Comparison of ENCODE assay signal across 1 cellular context in the genomic region with DNA sequence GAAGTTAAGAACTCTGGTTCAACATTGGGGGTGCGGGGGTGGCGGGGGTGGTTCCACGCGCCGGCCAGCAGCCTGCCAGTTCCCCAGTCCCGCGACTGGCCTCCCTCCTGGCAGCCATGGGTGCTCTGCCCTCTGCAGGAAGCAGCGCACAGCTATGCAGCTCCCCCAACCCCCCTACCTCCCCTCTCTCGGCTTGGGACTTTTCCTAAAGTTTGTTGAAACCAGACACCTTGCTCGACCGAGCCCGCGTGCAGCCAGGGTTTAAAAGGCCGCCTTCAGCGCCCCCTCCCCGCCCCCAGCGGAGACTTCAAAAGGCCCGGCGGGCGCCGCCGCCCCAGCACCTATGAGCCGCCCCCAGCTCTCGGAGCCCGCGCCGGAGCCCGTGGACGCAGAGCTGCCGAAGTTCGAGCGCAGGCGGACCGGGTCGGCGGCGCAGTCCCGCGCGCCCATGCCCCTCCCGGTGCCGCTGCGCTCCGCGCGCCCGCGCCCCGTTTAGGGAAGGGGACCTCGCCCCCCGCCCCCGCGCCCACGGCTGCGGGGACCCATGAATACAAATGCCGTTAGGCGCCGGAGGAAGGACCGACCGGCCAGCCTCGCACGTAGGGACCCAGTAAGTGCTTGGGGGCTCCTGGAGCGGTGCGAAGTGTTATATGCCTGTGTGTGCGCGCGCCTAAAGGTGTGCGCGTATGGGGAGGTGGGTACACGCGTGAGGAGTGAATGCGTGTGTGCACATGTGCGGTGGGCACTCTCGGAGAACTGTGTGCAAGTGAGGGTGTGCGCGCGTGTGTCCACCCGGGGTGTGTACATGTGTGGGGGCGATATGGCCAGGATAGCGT.
TF ChIP-seq lines count a peak whose summit lies in the region.

No MANE protein-coding gene starts in this region.

TF ChIP-seq in HepG2, 621 proteins besides CTCF, POLR2A, EP300 and RAD21 (continued from another document and continues in another):
- TF ChIP-seq, protein P1, sequence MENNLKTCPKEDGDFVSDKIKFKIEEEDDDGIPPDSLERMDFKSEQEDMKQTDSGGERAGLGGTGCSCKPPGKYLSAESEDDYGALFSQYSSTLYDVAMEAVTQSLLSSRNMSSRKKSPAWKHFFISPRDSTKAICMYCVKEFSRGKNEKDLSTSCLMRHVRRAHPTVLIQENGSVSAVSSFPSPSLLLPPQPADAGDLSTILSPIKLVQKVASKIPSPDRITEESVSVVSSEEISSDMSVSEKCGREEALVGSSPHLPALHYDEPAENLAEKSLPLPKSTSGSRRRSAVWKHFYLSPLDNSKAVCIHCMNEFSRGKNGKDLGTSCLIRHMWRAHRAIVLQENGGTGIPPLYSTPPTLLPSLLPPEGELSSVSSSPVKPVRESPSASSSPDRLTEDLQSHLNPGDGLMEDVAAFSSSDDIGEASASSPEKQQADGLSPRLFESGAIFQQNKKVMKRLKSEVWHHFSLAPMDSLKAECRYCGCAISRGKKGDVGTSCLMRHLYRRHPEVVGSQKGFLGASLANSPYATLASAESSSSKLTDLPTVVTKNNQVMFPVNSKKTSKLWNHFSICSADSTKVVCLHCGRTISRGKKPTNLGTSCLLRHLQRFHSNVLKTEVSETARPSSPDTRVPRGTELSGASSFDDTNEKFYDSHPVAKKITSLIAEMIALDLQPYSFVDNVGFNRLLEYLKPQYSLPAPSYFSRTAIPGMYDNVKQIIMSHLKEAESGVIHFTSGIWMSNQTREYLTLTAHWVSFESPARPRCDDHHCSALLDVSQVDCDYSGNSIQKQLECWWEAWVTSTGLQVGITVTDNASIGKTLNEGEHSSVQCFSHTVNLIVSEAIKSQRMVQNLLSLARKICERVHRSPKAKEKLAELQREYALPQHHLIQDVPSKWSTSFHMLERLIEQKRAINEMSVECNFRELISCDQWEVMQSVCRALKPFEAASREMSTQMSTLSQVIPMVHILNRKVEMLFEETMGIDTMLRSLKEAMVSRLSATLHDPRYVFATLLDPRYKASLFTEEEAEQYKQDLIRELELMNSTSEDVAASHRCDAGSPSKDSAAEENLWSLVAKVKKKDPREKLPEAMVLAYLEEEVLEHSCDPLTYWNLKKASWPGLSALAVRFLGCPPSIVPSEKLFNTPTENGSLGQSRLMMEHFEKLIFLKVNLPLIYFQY (CRISPR knock-in tag; IDR thresholded peaks at IDR 0.05; ENCODE audit: borderline replicate concordance): peak; percentile 64; the same call in 1 of the 2 replicates
- TF ChIP-seq CREB1 (IDR thresholded peaks at IDR 0.05): no peak
- no peak for TF ChIP-seq CREB1 (CRISPR knock-in tag; IDR thresholded peaks at IDR 0.05)
- TF ChIP-seq ISL2 (CRISPR knock-in tag; IDR thresholded peaks at IDR 0.05): peak; percentile 71
- 0 out of 2 replicates have a peak, but pooled peaks have one; percentile 23 for TF ChIP-seq RCOR2 (CRISPR knock-in tag; IDR thresholded peaks at IDR 0.05)
- peak; percentile 82; the same call in 1 of the 2 replicates for TF ChIP-seq ZMAT3 (CRISPR knock-in tag; conservative IDR thresholded peaks at IDR 0.05)
- TF ChIP-seq, protein P2, sequence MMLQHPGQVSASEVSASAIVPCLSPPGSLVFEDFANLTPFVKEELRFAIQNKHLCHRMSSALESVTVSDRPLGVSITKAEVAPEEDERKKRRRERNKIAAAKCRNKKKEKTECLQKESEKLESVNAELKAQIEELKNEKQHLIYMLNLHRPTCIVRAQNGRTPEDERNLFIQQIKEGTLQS (CRISPR knock-in tag; IDR thresholded peaks at IDR 0.05): no peak
- no peak for TF ChIP-seq MTF1 (CRISPR knock-in tag; IDR thresholded peaks at IDR 0.05)
- TF ChIP-seq, protein P3, sequence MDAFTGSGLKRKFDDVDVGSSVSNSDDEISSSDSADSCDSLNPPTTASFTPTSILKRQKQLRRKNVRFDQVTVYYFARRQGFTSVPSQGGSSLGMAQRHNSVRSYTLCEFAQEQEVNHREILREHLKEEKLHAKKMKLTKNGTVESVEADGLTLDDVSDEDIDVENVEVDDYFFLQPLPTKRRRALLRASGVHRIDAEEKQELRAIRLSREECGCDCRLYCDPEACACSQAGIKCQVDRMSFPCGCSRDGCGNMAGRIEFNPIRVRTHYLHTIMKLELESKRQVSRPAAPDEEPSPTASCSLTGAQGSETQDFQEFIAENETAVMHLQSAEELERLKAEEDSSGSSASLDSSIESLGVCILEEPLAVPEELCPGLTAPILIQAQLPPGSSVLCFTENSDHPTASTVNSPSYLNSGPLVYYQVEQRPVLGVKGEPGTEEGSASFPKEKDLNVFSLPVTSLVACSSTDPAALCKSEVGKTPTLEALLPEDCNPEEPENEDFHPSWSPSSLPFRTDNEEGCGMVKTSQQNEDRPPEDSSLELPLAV (CRISPR knock-in tag; conservative IDR thresholded peaks at IDR 0.05; ENCODE audit: low read depth): no peak
- TF ChIP-seq ARNTL (CRISPR knock-in tag; IDR thresholded peaks at IDR 0.05): peak; percentile 90
- TF ChIP-seq ZSCAN20 (CRISPR knock-in tag; IDR thresholded peaks at IDR 0.05; ENCODE audit: borderline replicate concordance): peak; percentile 81; the same call in 1 of the 2 replicates
- TF ChIP-seq CREM (IDR thresholded peaks at IDR 0.05): 0 out of 2 replicates have a peak, but pooled peaks have one; percentile 53
- no peak for TF ChIP-seq CREM (CRISPR knock-in tag; IDR thresholded peaks at IDR 0.05)
- TF ChIP-seq ZNF567 (CRISPR knock-in tag; IDR thresholded peaks at IDR 0.05; ENCODE audit: borderline replicate concordance): peak; percentile 50; the same call in 1 of the 2 replicates
- TF ChIP-seq ZSCAN21 (CRISPR knock-in tag; IDR thresholded peaks at IDR 0.05; ENCODE audit: borderline replicate concordance): peak; percentile 65; the same call in 1 of the 2 replicates
- TF ChIP-seq, protein P4, sequence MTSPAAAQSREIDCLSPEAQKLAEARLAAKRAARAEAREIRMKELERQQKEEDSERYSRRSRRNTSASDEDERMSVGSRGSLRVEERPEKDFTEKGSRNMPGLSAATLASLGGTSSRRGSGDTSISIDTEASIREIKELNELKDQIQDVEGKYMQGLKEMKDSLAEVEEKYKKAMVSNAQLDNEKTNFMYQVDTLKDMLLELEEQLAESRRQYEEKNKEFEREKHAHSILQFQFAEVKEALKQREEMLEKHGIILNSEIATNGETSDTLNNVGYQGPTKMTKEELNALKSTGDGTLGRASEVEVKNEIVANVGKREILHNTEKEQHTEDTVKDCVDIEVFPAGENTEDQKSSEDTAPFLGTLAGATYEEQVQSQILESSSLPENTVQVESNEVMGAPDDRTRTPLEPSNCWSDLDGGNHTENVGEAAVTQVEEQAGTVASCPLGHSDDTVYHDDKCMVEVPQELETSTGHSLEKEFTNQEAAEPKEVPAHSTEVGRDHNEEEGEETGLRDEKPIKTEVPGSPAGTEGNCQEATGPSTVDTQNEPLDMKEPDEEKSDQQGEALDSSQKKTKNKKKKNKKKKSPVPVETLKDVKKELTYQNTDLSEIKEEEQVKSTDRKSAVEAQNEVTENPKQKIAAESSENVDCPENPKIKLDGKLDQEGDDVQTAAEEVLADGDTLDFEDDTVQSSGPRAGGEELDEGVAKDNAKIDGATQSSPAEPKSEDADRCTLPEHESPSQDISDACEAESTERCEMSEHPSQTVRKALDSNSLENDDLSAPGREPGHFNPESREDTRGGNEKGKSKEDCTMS (CRISPR knock-in tag; conservative IDR thresholded peaks at IDR 0.05): no peak
- TF ChIP-seq, protein P5, sequence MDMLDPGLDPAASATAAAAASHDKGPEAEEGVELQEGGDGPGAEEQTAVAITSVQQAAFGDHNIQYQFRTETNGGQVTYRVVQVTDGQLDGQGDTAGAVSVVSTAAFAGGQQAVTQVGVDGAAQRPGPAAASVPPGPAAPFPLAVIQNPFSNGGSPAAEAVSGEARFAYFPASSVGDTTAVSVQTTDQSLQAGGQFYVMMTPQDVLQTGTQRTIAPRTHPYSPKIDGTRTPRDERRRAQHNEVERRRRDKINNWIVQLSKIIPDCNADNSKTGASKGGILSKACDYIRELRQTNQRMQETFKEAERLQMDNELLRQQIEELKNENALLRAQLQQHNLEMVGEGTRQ (IDR thresholded peaks at IDR 0.05; ENCODE audit: low read depth, low read length): no peak
- TF ChIP-seq, protein P5 (CRISPR knock-in tag; IDR thresholded peaks at IDR 0.05; ENCODE audit: borderline replicate concordance): no peak
- TF ChIP-seq KDM1A (CRISPR knock-in tag; IDR thresholded peaks at IDR 0.05): no peak
- peak; percentile 97 for TF ChIP-seq PHF21A (CRISPR knock-in tag; IDR thresholded peaks at IDR 0.05)
- 0 out of 2 replicates have a peak, but pooled peaks have one; percentile 63 for TF ChIP-seq REL (CRISPR knock-in tag; conservative IDR thresholded peaks at IDR 0.05)
- TF ChIP-seq, protein P6, sequence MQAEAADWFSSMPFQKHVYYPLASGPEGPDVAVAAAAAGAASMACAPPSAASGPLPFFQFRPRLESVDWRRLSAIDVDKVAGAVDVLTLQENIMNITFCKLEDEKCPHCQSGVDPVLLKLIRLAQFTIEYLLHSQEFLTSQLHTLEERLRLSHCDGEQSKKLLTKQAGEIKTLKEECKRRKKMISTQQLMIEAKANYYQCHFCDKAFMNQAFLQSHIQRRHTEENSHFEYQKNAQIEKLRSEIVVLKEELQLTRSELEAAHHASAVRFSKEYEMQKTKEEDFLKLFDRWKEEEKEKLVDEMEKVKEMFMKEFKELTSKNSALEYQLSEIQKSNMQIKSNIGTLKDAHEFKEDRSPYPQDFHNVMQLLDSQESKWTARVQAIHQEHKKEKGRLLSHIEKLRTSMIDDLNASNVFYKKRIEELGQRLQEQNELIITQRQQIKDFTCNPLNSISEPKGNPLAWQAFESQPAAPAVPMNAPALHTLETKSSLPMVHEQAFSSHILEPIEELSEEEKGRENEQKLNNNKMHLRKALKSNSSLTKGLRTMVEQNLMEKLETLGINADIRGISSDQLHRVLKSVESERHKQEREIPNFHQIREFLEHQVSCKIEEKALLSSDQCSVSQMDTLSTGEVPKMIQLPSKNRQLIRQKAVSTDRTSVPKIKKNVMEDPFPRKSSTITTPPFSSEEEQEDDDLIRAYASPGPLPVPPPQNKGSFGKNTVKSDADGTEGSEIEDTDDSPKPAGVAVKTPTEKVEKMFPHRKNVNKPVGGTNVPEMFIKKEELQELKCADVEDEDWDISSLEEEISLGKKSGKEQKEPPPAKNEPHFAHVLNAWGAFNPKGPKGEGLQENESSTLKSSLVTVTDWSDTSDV (CRISPR knock-in tag; IDR thresholded peaks at IDR 0.05): no peak
- TF ChIP-seq ZNF614 (CRISPR knock-in tag; IDR thresholded peaks at IDR 0.05; ENCODE audit: borderline replicate concordance): peak; percentile 45; the same call in 1 of the 2 replicates
- TF ChIP-seq, protein P7, sequence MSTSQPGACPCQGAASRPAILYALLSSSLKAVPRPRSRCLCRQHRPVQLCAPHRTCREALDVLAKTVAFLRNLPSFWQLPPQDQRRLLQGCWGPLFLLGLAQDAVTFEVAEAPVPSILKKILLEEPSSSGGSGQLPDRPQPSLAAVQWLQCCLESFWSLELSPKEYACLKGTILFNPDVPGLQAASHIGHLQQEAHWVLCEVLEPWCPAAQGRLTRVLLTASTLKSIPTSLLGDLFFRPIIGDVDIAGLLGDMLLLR (CRISPR knock-in tag; IDR thresholded peaks at IDR 0.05): peak; percentile 54; the same call in 1 of the 2 replicates
- TF ChIP-seq ZKSCAN1 (IDR thresholded peaks at IDR 0.05; ENCODE audit: low read length): no peak
- peak; percentile 74 for TF ChIP-seq HES4 (CRISPR knock-in tag; IDR thresholded peaks at IDR 0.05; ENCODE audit: borderline replicate concordance)
- TF ChIP-seq ZNF768 (CRISPR knock-in tag; IDR thresholded peaks at IDR 0.05): no peak; the same call in 1 of the 2 replicates
- no peak for TF ChIP-seq KLF11 (CRISPR knock-in tag; IDR thresholded peaks at IDR 0.05)
- TF ChIP-seq ZNF367 (CRISPR knock-in tag; IDR thresholded peaks at IDR 0.05; ENCODE audit: borderline replicate concordance): peak; percentile 99
